Comparison of ENCODE assay signal across 20 cellular contexts in genomic region chr9:31604516-31604915, GRCh38.
A peak's percentile ranks its signal among the peaks of the same experiment; 100 is the strongest.
DNase-seq lines count a peak whose midpoint lies in the region; FAIRE-seq and TF ChIP-seq lines count a peak whose summit lies in the region.
"Had no signal": no experiment of that assay in that cellular context is flagged by ENCODE, and none has a peak within 500 bp of the region (broad histone marks: within the 10 kb centered on the region; RNA-seq: fewer than 3 reads in every experiment).

No MANE protein-coding gene starts in this region.

- DNase-seq in SK-N-MC (ENCODE audit: low read depth, low spot score) (peak; percentile 52), myocyte (ENCODE audit: low read depth) (peak; percentile 27), kidney tubule cell (ENCODE audit: low spot score) (no peak), glutamatergic neuron (no peak), urothelium cell line (ENCODE audit: low spot score) (no peak)
- DNase-seq: 8988T; C1 segment of cervical spinal cord; Caco-2; CD4-positive, CD25-positive, alpha-beta regulatory T cell; CD8-positive, alpha-beta T cell; DMS153; DND-41; GOT3; HFFc6 had no signal

- peaks cover 27% of the 10 kb centered on the region for H3K4me1 ChIP-seq in KMS-11 (ENCODE audit: low read depth, poor library complexity, severe bottlenecking)
- H3K4me1 ChIP-seq: A549, Caco-2 had no signal

- TF ChIP-seq CTCF in KMS-11 (conservative IDR thresholded peaks at IDR 0.05; ENCODE audit: low read depth, low read length) = no peak
- no peak for TF ChIP-seq CTCF in glutamatergic neuron (IDR thresholded peaks at IDR 0.05; ENCODE audit: partially characterized antibody, unreplicated experiment)

- peak overlapping the region; percentile 40; the same call in 1 of the 2 replicates for H2AFZ ChIP-seq in KMS-11 (ENCODE audit: low read depth)

- H3K36me3 Mint-ChIP-seq in glutamatergic neuron (ENCODE audit: unreplicated experiment) = no peaks in the 10 kb centered on the region
- H3K36me3 Mint-ChIP-seq: CD4-positive, CD25-positive, alpha-beta regulatory T cell; CD8-positive, alpha-beta T cell had no signal

- H3K4me1 Mint-ChIP-seq in glutamatergic neuron (ENCODE audit: low read depth, unreplicated experiment) = peaks cover 2% of the 10 kb centered on the region

- no peaks in the 10 kb centered on the region for H3K27me3 ChIP-seq in KMS-11 (ENCODE audit: insufficient read depth, low read depth)

- H3K9me3 ChIP-seq in SK-N-MC (ENCODE audit: low read depth, low read length) = peaks cover 6% of the 10 kb centered on the region; the same call in 1 of the 2 replicates
- H3K9me3 ChIP-seq: A549, Caco-2, HAP-1 had no signal

- H4K20me1 ChIP-seq in KMS-11 (ENCODE audit: insufficient read depth) = no peaks in the 10 kb centered on the region

- no peaks in the 10 kb centered on the region for H3K79me2 ChIP-seq in KMS-11 (ENCODE audit: insufficient read depth, low read depth)

- H3K27ac ChIP-seq in KMS-11 (peak overlapping the region; percentile 41; the same call in 1 of the 2 replicates), SK-N-MC (no peak overlapping the region)
- H3K27ac ChIP-seq: A549 had no signal

- FAIRE-seq in urothelium cell line (lab: Jason Lieb, UNC) = no peak
- FAIRE-seq: A549, G401.6, GM12892, H54 had no signal

- H3K36me3 ChIP-seq in KMS-11 (ENCODE audit: insufficient read depth) (no peaks in the 10 kb centered on the region), SK-N-MC (ENCODE audit: insufficient read depth, low read length) (no peaks in the 10 kb centered on the region; the same call in 1 of the 2 replicates)
- H3K36me3 ChIP-seq: HAP-1 had no signal

- peak overlapping the region; percentile 33; the same call in 1 of the 2 replicates for H3K4me2 ChIP-seq in KMS-11
- H3K4me2 ChIP-seq: A549 had no signal

- H3K4me3 Mint-ChIP-seq in glutamatergic neuron (ENCODE audit: unreplicated experiment) = no peak overlapping the region
- H3K4me3 Mint-ChIP-seq: CD4-positive, CD25-positive, alpha-beta regulatory T cell; CD8-positive, alpha-beta T cell; HFFc6 had no signal

- H3K27me3 Mint-ChIP-seq in glutamatergic neuron (ENCODE audit: unreplicated experiment) = no peaks in the 10 kb centered on the region
- H3K27me3 Mint-ChIP-seq: CD4-positive, CD25-positive, alpha-beta regulatory T cell had no signal

- no peak overlapping the region for H3K4me3 ChIP-seq in KMS-11 (IDR thresholded peaks at IDR 0.05; ENCODE audit: insufficient read depth, low read depth, low read length)
- no peak overlapping the region for H3K4me3 ChIP-seq in SK-N-MC
- H3K4me3 ChIP-seq: A549, HAP-1 had no signal

- H3K9ac ChIP-seq in KMS-11 = no peak overlapping the region
- H3K9ac ChIP-seq in SK-N-MC (ENCODE audit: insufficient read length) = no peak overlapping the region

- H3K27ac Mint-ChIP-seq in glutamatergic neuron (ENCODE audit: unreplicated experiment) = no peak overlapping the region
- H3K27ac Mint-ChIP-seq: CD4-positive, CD25-positive, alpha-beta regulatory T cell; CD8-positive, alpha-beta T cell; HFFc6 had no signal

- H3K9me3 Mint-ChIP-seq in glutamatergic neuron (ENCODE audit: unreplicated experiment) = no peaks in the 10 kb centered on the region
- H3K9me3 Mint-ChIP-seq: CD8-positive, alpha-beta T cell had no signal

Comparison
In these comparisons a context has a peak if more than half of its experiments do, and no peak if none do; other contexts are left out.
1. DNase-seq: peak in SK-N-MC (single experiment) and myocyte (single experiment); none in kidney tubule cell (single experiment), glutamatergic neuron (single experiment) and urothelium cell line (single experiment).